Comparison of ENCODE assay signal across 31 cellular contexts in the genomic region with DNA sequence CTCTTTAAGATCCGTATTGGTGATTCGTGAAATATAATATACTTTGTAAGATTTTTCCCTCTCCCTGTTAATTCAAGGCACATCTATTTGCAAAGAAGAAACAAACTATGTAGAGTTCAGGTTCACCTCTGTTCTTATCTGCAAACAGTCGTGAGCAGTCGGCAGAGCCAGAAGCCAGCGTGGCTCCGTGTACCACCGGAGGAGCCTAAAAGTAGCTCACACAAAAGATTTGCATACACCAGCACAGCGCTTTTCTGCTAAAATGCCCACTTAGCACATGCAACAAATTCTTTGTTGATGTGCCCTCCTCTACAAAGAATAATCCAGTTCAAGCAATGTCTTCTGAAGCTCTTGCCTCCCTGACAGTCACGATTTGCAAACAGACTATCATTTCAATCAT.
"Had no signal": no experiment of that assay in that cellular context is flagged by ENCODE, and none has a peak within 500 bp of the region (broad histone marks: within the 10 kb centered on the region; RNA-seq: fewer than 3 reads in every experiment).

No MANE protein-coding gene starts in this region.

- H3K9ac ChIP-seq: SK-N-SH had no signal

- H3K27me3 Mint-ChIP-seq: activated CD4-positive, alpha-beta memory T cell treated with anti-CD3 and anti-CD28 coated beads for 36 hours; activated CD4-positive, alpha-beta T cell treated with anti-CD3 and anti-CD28 coated beads for 36 hours had no signal

- H3K27ac ChIP-seq: adrenal gland, body of pancreas, breast epithelium, Peyer's patch, SJSA1 had no signal

- ATAC-seq: activated CD4-positive, alpha-beta T cell treated with anti-CD3 and anti-CD28 coated beads for 36 hours; activated naive CD4-positive, alpha-beta T cell treated with anti-CD3 and anti-CD28 coated beads, Interleukin-2, amount 50 U/mL, for 72 hours; activated T-cell treated with anti-CD3 and anti-CD28 coated beads, Interleukin-2, amount 50 U/mL, for 4 hours; body of pancreas; K562; PC-3 had no signal

- H3K4me3 Mint-ChIP-seq: activated CD4-positive, alpha-beta memory T cell treated with anti-CD3 and anti-CD28 coated beads for 36 hours; activated CD4-positive, alpha-beta T cell treated with anti-CD3 and anti-CD28 coated beads for 36 hours; activated naive CD4-positive, alpha-beta T cell treated with anti-CD3 and anti-CD28 coated beads for 36 hours; activated T-cell treated with anti-CD3 and anti-CD28 coated beads, Interleukin-2, amount 50 U/mL, for 4 hours; activated T-helper 1 cell treated with anti-CD3 and anti-CD28 coated beads, Interleukin-12 subunit alpha, Interleukin-12 subunit beta, Interleukin-2, Interleukin-4 antibody, amounts not matched to agents 30 ng/mL and 10 ng/mL and 1 ng/mL, durations not matched to agents 14 hours and 24 hours and 36 hours; T-helper 1 cell treated with Interleukin-12 subunit alpha and Interleukin-12 subunit beta and Interleukin-4 antibody, amounts not matched to agents 30 μg/mL and 1 μg/mL, for 36 hours; T-helper 2 cell treated with Interferon-gamma antibody and Interleukin-4, amounts not matched to agents 5 μg/mL and 100 μg/mL, for 36 hours had no signal

- DNase-seq: activated CD4-positive, alpha-beta memory T cell treated with anti-CD3 and anti-CD28 coated beads for 36 hours; activated CD4-positive, alpha-beta T cell treated with anti-CD3 and anti-CD28 coated beads for 36 hours; activated CD4-positive, alpha-beta T cell treated with anti-CD3 and anti-CD28 coated beads, Interleukin-2, amount 50 U/mL, for 1 hour; activated CD8-positive, alpha-beta memory T cell treated with anti-CD3 and anti-CD28 coated beads, Interleukin-2, amount 50 U/mL, for 4 hours; activated gamma-delta T cell treated with Interleukin-2 at 50 U/mL for 16 hours; activated naive CD4-positive, alpha-beta T cell treated with anti-CD3 and anti-CD28 coated beads for 36 hours; activated T-cell treated with anti-CD3 and anti-CD28 coated beads for 4 hours; activated T-cell treated with anti-CD3 and anti-CD28 coated beads, Interleukin-2, amount 50 U/mL, for 4 hours; adrenal gland; body of pancreas; NCI-H1048; NCI-H1105 treated with DMSO at 0.1 percent for 48 hours; NCI-H1694; NCI-H1930; NCI-H2081 treated with DMSO at 0.1 percent for 48 hours; NCI-H345; NCI-H524 treated with DMSO at 0.1 percent for 48 hours; PC-3; Peyer's patch; RPMI8226; SHP77 treated with DMSO at 0.1 percent for 48 hours; SK-N-SH had no signal

- H3K9me3 Mint-ChIP-seq: activated CD4-positive, alpha-beta memory T cell treated with anti-CD3 and anti-CD28 coated beads for 36 hours; activated naive CD4-positive, alpha-beta T cell treated with anti-CD3 and anti-CD28 coated beads for 36 hours; activated T-cell treated with anti-CD3 and anti-CD28 coated beads, Interleukin-2, amount 50 U/mL, for 4 hours; activated T-helper 1 cell treated with anti-CD3 and anti-CD28 coated beads, Interleukin-12 subunit alpha, Interleukin-12 subunit beta, Interleukin-2, Interleukin-4 antibody, amounts not matched to agents 30 ng/mL and 10 ng/mL and 1 ng/mL, durations not matched to agents 14 hours and 24 hours and 36 hours; T-helper 1 cell treated with Interleukin-12 subunit alpha and Interleukin-12 subunit beta and Interleukin-4 antibody, amounts not matched to agents 30 μg/mL and 1 μg/mL, for 36 hours had no signal

- H3K4me2 ChIP-seq: SK-N-SH had no signal

- H3K9me3 ChIP-seq: adrenal gland, body of pancreas, breast epithelium, Peyer's patch, SJSA1, SK-N-SH had no signal

- H3K4me1 ChIP-seq: breast epithelium, Peyer's patch had no signal

- H3K4me3 ChIP-seq: adrenal gland, body of pancreas, breast epithelium, K562, Peyer's patch, SJSA1 had no signal

- FAIRE-seq: astrocyte, K562, TTC549 had no signal

- H3K27me3 ChIP-seq: adrenal gland, body of pancreas, breast epithelium, Peyer's patch, SJSA1 had no signal

- H3K36me3 ChIP-seq: adrenal gland, breast epithelium, Peyer's patch, SJSA1 had no signal

- H3K36me3 Mint-ChIP-seq: activated CD4-positive, alpha-beta memory T cell treated with anti-CD3 and anti-CD28 coated beads for 36 hours; activated naive CD4-positive, alpha-beta T cell treated with anti-CD3 and anti-CD28 coated beads, Interleukin-2, amount 50 U/mL, for 72 hours had no signal

- H3K27ac Mint-ChIP-seq: activated CD4-positive, alpha-beta memory T cell treated with anti-CD3 and anti-CD28 coated beads for 36 hours; activated CD4-positive, alpha-beta T cell treated with anti-CD3 and anti-CD28 coated beads for 36 hours; activated naive CD4-positive, alpha-beta T cell treated with anti-CD3 and anti-CD28 coated beads for 36 hours; activated naive CD4-positive, alpha-beta T cell treated with anti-CD3 and anti-CD28 coated beads, Interleukin-2, amount 50 U/mL, for 72 hours; activated T-helper 1 cell treated with anti-CD3 and anti-CD28 coated beads, Interleukin-12 subunit alpha, Interleukin-12 subunit beta, Interleukin-2, Interleukin-4 antibody, amounts not matched to agents 30 ng/mL and 10 ng/mL and 1 ng/mL, durations not matched to agents 14 hours and 24 hours and 36 hours; T-helper 1 cell treated with Interleukin-12 subunit alpha and Interleukin-12 subunit beta and Interleukin-4 antibody, amounts not matched to agents 30 μg/mL and 1 μg/mL, for 36 hours; T-helper 2 cell treated with Interferon-gamma antibody and Interleukin-4, amounts not matched to agents 5 μg/mL and 100 μg/mL, for 36 hours had no signal

- H3K4me1 Mint-ChIP-seq: activated CD4-positive, alpha-beta T cell treated with anti-CD3 and anti-CD28 coated beads for 36 hours had no signal
